1 cellular context compared by ENCODE assay signal in the genomic region with DNA sequence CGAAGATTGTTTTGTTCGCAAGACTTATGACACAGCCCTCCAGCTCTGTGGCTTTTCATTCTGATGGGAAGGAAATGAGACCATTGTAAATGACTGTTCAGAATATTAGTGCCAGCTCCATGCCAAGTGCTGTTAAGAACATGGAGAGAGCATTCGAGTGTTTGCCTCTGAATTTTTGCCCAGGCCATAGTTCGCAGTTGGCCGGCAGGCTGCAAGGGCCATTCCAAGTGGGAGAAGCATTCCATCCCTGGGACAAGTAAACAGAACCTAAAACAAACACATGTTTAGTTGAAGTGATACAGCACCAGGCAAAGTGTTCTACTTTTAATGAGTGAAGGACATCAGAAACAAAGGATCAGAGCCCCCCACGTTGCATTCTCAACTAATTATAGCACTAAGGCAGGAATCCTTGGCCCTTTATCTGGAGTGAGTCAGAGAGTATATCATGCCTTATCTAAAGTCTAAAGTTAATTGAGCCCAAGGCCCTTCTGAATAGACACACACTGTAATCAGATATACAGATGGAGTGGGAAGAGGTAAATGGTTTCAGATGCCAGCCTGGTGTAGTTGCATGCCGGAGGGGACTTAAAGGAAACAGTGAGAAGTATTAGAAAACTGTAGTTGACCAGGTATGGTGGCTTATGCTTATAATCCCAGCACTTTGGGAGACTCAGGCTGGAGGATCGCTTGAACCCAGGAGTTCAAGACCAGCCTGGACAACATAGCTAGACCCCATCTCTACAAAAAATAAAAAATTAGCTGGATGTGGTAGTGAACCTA.
TF ChIP-seq lines count a peak whose summit lies in the region.

No MANE protein-coding gene starts in this region.

TF ChIP-seq in SK-N-SH treated with all-trans-retinoic acid at 6 μM for 48 hours, 23 proteins besides CTCF, POLR2A, EP300 and RAD21 (continued from another document):
- TF ChIP-seq, protein P1, sequence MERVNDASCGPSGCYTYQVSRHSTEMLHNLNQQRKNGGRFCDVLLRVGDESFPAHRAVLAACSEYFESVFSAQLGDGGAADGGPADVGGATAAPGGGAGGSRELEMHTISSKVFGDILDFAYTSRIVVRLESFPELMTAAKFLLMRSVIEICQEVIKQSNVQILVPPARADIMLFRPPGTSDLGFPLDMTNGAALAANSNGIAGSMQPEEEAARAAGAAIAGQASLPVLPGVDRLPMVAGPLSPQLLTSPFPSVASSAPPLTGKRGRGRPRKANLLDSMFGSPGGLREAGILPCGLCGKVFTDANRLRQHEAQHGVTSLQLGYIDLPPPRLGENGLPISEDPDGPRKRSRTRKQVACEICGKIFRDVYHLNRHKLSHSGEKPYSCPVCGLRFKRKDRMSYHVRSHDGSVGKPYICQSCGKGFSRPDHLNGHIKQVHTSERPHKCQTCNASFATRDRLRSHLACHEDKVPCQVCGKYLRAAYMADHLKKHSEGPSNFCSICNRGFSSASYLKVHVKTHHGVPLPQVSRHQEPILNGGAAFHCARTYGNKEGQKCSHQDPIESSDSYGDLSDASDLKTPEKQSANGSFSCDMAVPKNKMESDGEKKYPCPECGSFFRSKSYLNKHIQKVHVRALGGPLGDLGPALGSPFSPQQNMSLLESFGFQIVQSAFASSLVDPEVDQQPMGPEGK (CRISPR knock-in tag; IDR thresholded peaks at IDR 0.05; ENCODE audit: borderline replicate concordance) = peak; percentile 31; the same call in 1 of the 2 replicates
- TF ChIP-seq, protein P2, sequence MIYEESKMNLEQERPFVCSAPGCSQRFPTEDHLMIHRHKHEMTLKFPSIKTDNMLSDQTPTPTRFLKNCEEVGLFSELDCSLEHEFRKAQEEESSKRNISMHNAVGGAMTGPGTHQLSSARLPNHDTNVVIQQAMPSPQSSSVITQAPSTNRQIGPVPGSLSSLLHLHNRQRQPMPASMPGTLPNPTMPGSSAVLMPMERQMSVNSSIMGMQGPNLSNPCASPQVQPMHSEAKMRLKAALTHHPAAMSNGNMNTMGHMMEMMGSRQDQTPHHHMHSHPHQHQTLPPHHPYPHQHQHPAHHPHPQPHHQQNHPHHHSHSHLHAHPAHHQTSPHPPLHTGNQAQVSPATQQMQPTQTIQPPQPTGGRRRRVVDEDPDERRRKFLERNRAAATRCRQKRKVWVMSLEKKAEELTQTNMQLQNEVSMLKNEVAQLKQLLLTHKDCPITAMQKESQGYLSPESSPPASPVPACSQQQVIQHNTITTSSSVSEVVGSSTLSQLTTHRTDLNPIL (CRISPR knock-in tag; IDR thresholded peaks at IDR 0.05; ENCODE audit: low read depth) = peak; percentile 76; the same call in 1 of the 2 replicates
- TF ChIP-seq ZNF565 (CRISPR knock-in tag; conservative IDR thresholded peaks at IDR 0.05; ENCODE audit: low read depth) (no peak), RARB (CRISPR knock-in tag; IDR thresholded peaks at IDR 0.05) (no peak), ZFP3 (CRISPR knock-in tag; IDR thresholded peaks at IDR 0.05) (peak; percentile 46; the same call in 1 of the 2 replicates), OSR1 (CRISPR knock-in tag; IDR thresholded peaks at IDR 0.05) (no peak), GLIS3 (CRISPR knock-in tag; IDR thresholded peaks at IDR 0.05) (peak; percentile 56; the same call in 1 of the 2 replicates), ARNTL (CRISPR knock-in tag; IDR thresholded peaks at IDR 0.05; ENCODE audit: borderline replicate concordance, low read depth) (no peak), ZNF70 (CRISPR knock-in tag; IDR thresholded peaks at IDR 0.05) (no peak), ZFP30 (CRISPR knock-in tag; IDR thresholded peaks at IDR 0.05) (no peak)
- TF ChIP-seq, protein P3, sequence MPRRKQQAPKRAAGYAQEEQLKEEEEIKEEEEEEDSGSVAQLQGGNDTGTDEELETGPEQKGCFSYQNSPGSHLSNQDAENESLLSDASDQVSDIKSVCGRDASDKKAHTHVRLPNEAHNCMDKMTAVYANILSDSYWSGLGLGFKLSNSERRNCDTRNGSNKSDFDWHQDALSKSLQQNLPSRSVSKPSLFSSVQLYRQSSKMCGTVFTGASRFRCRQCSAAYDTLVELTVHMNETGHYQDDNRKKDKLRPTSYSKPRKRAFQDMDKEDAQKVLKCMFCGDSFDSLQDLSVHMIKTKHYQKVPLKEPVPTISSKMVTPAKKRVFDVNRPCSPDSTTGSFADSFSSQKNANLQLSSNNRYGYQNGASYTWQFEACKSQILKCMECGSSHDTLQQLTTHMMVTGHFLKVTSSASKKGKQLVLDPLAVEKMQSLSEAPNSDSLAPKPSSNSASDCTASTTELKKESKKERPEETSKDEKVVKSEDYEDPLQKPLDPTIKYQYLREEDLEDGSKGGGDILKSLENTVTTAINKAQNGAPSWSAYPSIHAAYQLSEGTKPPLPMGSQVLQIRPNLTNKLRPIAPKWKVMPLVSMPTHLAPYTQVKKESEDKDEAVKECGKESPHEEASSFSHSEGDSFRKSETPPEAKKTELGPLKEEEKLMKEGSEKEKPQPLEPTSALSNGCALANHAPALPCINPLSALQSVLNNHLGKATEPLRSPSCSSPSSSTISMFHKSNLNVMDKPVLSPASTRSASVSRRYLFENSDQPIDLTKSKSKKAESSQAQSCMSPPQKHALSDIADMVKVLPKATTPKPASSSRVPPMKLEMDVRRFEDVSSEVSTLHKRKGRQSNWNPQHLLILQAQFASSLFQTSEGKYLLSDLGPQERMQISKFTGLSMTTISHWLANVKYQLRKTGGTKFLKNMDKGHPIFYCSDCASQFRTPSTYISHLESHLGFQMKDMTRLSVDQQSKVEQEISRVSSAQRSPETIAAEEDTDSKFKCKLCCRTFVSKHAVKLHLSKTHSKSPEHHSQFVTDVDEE (CRISPR knock-in tag; IDR thresholded peaks at IDR 0.05) = peak; percentile 65; the same call in 1 of the 2 replicates
